ENCODE assay signal across 1 cellular context in genomic region chr12:114479831-114480230, GRCh38.
TF ChIP-seq lines count a peak whose summit lies in the region.

No MANE protein-coding gene starts in this region.

TF ChIP-seq in HEK293, 187 proteins besides CTCF, POLR2A, EP300 and RAD21 (continued from another document):
- TF ChIP-seq ZNF692 (tag by site-specific recombination; IDR thresholded peaks at IDR 0.05) (peak; percentile 86), ZNF341 (tag by site-specific recombination; IDR thresholded peaks at IDR 0.05; ENCODE audit: low read depth) (peak; percentile 30; the same call in 1 of the 2 replicates), ZBTB1 (tag by site-specific recombination; IDR thresholded peaks at IDR 0.05) (no peak), ZNF239 (tag by site-specific recombination; IDR thresholded peaks at IDR 0.05) (no peak), SP2 (tag by site-specific recombination; IDR thresholded peaks at IDR 0.05) (peak; percentile 33), ZNF433 (tag by site-specific recombination; IDR thresholded peaks at IDR 0.05; ENCODE audit: low read depth) (no peak), ZNF585B (tag by site-specific recombination; IDR thresholded peaks at IDR 0.05) (no peak), SP3 (tag by site-specific recombination; IDR thresholded peaks at IDR 0.05) (peak; percentile 52; the same call in 1 of the 2 replicates), BCL11A (tag by site-specific recombination; IDR thresholded peaks at IDR 0.05; ENCODE audit: low read depth) (no peak), ZNF335 (tag by site-specific recombination; conservative IDR thresholded peaks at IDR 0.05) (peak; percentile 92)
